18 cellular contexts compared by ENCODE assay signal in genomic region chr6:30548375-30548774, GRCh38. TPM values are rescaled to one million over a fixed set of nuclear protein-coding genes. Genes with fewer than 3 reads are reported as not detected.
DNase-seq lines count a peak whose midpoint lies in the region; ATAC-seq and TF ChIP-seq lines count a peak whose summit lies in the region.
"Had no signal": no experiment of that assay in that cellular context is flagged by ENCODE, and none has a peak within 500 bp of the region (broad histone marks: within the 10 kb centered on the region; RNA-seq: fewer than 3 reads in every experiment).

No MANE protein-coding gene starts in this region.

- H3K27me3 Mint-ChIP-seq in activated CD4-positive, alpha-beta T cell treated with anti-CD3 and anti-CD28 coated beads for 36 hours = no peaks in the 10 kb centered on the region
- H3K27me3 Mint-ChIP-seq: effector memory CD8-positive, alpha-beta T cell had no signal

- H3K79me2 ChIP-seq in fibroblast of lung (ENCODE audit: control insufficient read depth, insufficient read depth, low read length) = no peaks in the 10 kb centered on the region

- no peak overlapping the region for H3K4me3 Mint-ChIP-seq in activated CD4-positive, alpha-beta T cell treated with anti-CD3 and anti-CD28 coated beads for 36 hours
- H3K4me3 Mint-ChIP-seq: effector memory CD8-positive, alpha-beta T cell; WTC11 had no signal

- H3K4me1 ChIP-seq in fibroblast of lung (ENCODE audit: control insufficient read depth, extremely low read depth, insufficient read depth, low read length) (no peaks in the 10 kb centered on the region), ovary (ENCODE audit: insufficient read depth) (no peaks in the 10 kb centered on the region), Peyer's patch (no peaks in the 10 kb centered on the region)
- H3K4me1 ChIP-seq: tibial artery had no signal

- TF ChIP-seq POLR2A in ovary (IDR thresholded peaks at IDR 0.05) (no peak), Peyer's patch (IDR thresholded peaks at IDR 0.05) (no peak)

- no peak for DNase-seq in activated CD4-positive, alpha-beta T cell treated with anti-CD3 and anti-CD28 coated beads for 36 hours
- no peak for DNase-seq in activated CD4-positive, alpha-beta T cell treated with anti-CD3 and anti-CD28 coated beads for 1 hour
- DNase-seq in RKO (ENCODE audit: low spot score) (peak; percentile 22), fibroblast of lung (ENCODE audit: low read depth in 2 of 2) (peak; percentile 4 to 88), skeletal muscle cell (ENCODE audit: low read depth) (peak; percentile 75), ovary (no peak), Peyer's patch (no peak), H4 (ENCODE audit: low spot score) (no peak)
- DNase-seq: activated effector memory CD4-positive, alpha-beta T cell treated with Interleukin-2 at 50 U/mL for 16 hours; C1 segment of cervical spinal cord; effector memory CD8-positive, alpha-beta T cell; left colon; NCI-H2029; SHP77; stimulated activated CD4-positive, alpha-beta T cell treated with anti-CD3 and anti-CD28 coated beads, Interleukin-12 subunit alpha, Interleukin-12 subunit beta, amount 100 ng/mL, for 4 hours; tibial artery had no signal

- H3K27me3 ChIP-seq in fibroblast of lung (ENCODE audit: control insufficient read depth, insufficient read depth, low read length) (no peaks in the 10 kb centered on the region), ovary (no peaks in the 10 kb centered on the region), Peyer's patch (no peaks in the 10 kb centered on the region)
- H3K27me3 ChIP-seq: tibial artery had no signal

- POLR2A ChIA-PET in activated CD4-positive, alpha-beta T cell treated with anti-CD3 and anti-CD28 coated beads for 36 hours (lab: Charles Lee) = no interaction called here

- H3K4me3 ChIP-seq in fibroblast of lung (replicated peaks in 1 of 4; ENCODE audit: control extremely low read depth in 1 of 4, insufficient read depth in 1 of 4, low read depth in 3 of 4, low read length in 4 of 4) (no peak overlapping the region), skeletal muscle cell (ENCODE audit: low read depth, low read length) (no peak overlapping the region), ovary (no peak overlapping the region), Peyer's patch (no peak overlapping the region)
- H3K4me3 ChIP-seq: tibial artery had no signal

- no peak for TF ChIP-seq EP300 in ovary (IDR thresholded peaks at IDR 0.05)

- H3K9me3 ChIP-seq in fibroblast of lung (ENCODE audit: control insufficient read depth, insufficient read depth, low read depth, low read length) (no peaks in the 10 kb centered on the region), ovary (no peaks in the 10 kb centered on the region), Peyer's patch (no peaks in the 10 kb centered on the region)
- H3K9me3 ChIP-seq: tibial artery had no signal

- peaks cover 58% of the 10 kb centered on the region for H3K36me3 Mint-ChIP-seq in activated CD4-positive, alpha-beta T cell treated with anti-CD3 and anti-CD28 coated beads for 36 hours (ENCODE audit: low read depth)

- CTCF ChIA-PET in activated CD4-positive, alpha-beta T cell treated with anti-CD3 and anti-CD28 coated beads for 36 hours (lab: Charles Lee) = interaction anchor here (0.7 to 15.2 kb wide), 4 partner anchors 50 to 93 kb away, joined by 3 to 386 read pairs (median 78); no protein-coding TSS in a partner anchor

- H3K4me1 Mint-ChIP-seq in activated CD4-positive, alpha-beta T cell treated with anti-CD3 and anti-CD28 coated beads for 36 hours = peaks cover 14% of the 10 kb centered on the region
- H3K4me1 Mint-ChIP-seq: WTC11 had no signal

- H3K27ac ChIP-seq in fibroblast of lung (ENCODE audit: insufficient read depth, low read length) (peak overlapping the region; percentile 36), ovary (no peak overlapping the region), Peyer's patch (no peak overlapping the region)
- H3K27ac ChIP-seq: 22Rv1, tibial artery had no signal

- intact Hi-C loops in activated CD4-positive, alpha-beta T cell treated with anti-CD3 and anti-CD28 coated beads for 36 hours (cut with DNase I, micrococcal nuclease) = loop anchor here in 1 of 2 experiments (1.0 kb wide), 1 partner anchor 10 kb away; no protein-coding TSS in a partner anchor
- intact Hi-C loops in ovary (cut with DNase I) = loop anchor here in 3 of 4 donors (5.0 to 10.0 kb wide), 4 partner anchors 66 to 536 kb away; partner anchors contain the start of gene DHX16 (in 1 of the 3)

- peaks cover 28% of the 10 kb centered on the region for H3K36me3 ChIP-seq in fibroblast of lung (ENCODE audit: control insufficient read depth, insufficient read depth, low read length)
- no peaks in the 10 kb centered on the region for H3K36me3 ChIP-seq in ovary
- H3K36me3 ChIP-seq in Peyer's patch = peaks cover 0 to 62% (median 0%) of the 10 kb centered on the region in 3 donors

- WGBS in ovary, 3 donors = 37 to 49% (median 46%) methylated on average over 2 of the region's 2 CpGs

- no peak overlapping the region for H3K9ac ChIP-seq in fibroblast of lung (ENCODE audit: insufficient read depth, low read length)

- H3K9me3 Mint-ChIP-seq in activated CD4-positive, alpha-beta T cell treated with anti-CD3 and anti-CD28 coated beads for 36 hours (ENCODE audit: low read depth) = no peaks in the 10 kb centered on the region
- H3K9me3 Mint-ChIP-seq: effector memory CD8-positive, alpha-beta T cell; WTC11 had no signal

- H3K4me2 ChIP-seq in fibroblast of lung (ENCODE audit: extremely low read depth, insufficient read depth, low read length) = no peak overlapping the region

- H3K27ac Mint-ChIP-seq in activated CD4-positive, alpha-beta T cell treated with anti-CD3 and anti-CD28 coated beads for 36 hours = peak overlapping the region; percentile 68
- H3K27ac Mint-ChIP-seq: WTC11 had no signal

- no peaks in the 10 kb centered on the region for H4K20me1 ChIP-seq in fibroblast of lung (ENCODE audit: control insufficient read depth, extremely low read depth, insufficient read depth, low read length)

- no peak overlapping the region for H2AFZ ChIP-seq in fibroblast of lung (ENCODE audit: low read length)

- TF ChIP-seq CTCF in fibroblast of lung (conservative IDR thresholded peaks at IDR 0.05 in 1 of 2, IDR thresholded peaks at IDR 0.05 in 1 of 2; ENCODE audit: low read depth in 1 of 2, low read length in 2 of 2) = no peak
- no peak for TF ChIP-seq CTCF in ovary (IDR thresholded peaks at IDR 0.05)
- TF ChIP-seq CTCF in Peyer's patch (IDR thresholded peaks at IDR 0.05) = no peak

- no peak for ATAC-seq in activated CD4-positive, alpha-beta T cell treated with anti-CD3 and anti-CD28 coated beads for 36 hours
- ATAC-seq: effector memory CD8-positive, alpha-beta T cell; left colon; WTC11 had no signal

RNA-seq across cellular contexts. Expression of gene GNL1, which starts 7.9 kb away (rescaled TPM):
- total RNA-seq in activated CD4-positive, alpha-beta T cell treated with anti-CD3 and anti-CD28 coated beads for 36 hours = 100 to 1,000 TPM in 1 of 2 experiments, 10 to 100 TPM in 1; 91.3 to 104 TPM
- total RNA-seq in fibroblast of lung (50.1 and 67.0 TPM in 2 replicates), ovary (100 to 1,000 TPM in 4 of 7 donors, 10 to 100 TPM in 3; 42.4 to 128 (median 103) TPM), Peyer's patch (10 to 100 TPM; 26.6 to 40.4 (median 33.8) TPM)
- polyA plus RNA-seq in fibroblast of lung (33.4 and 35.2 TPM in 2 replicates), ovary (10 to 100 TPM; 77.8 to 80.4 TPM)
- polyA plus RNA-seq in fibroblast of lung (2012) = 57.9 and 66.9 TPM in 2 replicates
- 67.2 and 135 TPM in 2 replicates for polyA minus RNA-seq in fibroblast of lung (ENCODE audit: low replicate concordance)
- total RNA-seq in H4 (2014; rRNA removed; shearing (Covaris generic)) = 42.1 and 56.7 TPM in 2 replicates

RNA-seq across cellular contexts. Expression of gene PRR3, which starts 8.7 kb away (rescaled TPM):
- 10 to 100 TPM; 29.4 to 45.8 TPM for total RNA-seq in activated CD4-positive, alpha-beta T cell treated with anti-CD3 and anti-CD28 coated beads for 36 hours
- total RNA-seq in fibroblast of lung = 5.1 and 6.6 TPM in 2 replicates
- 19.0 and 23.2 TPM in 2 replicates for polyA plus RNA-seq in fibroblast of lung
- polyA plus RNA-seq in fibroblast of lung (2012) = 11.1 and 12.7 TPM in 2 replicates
- polyA minus RNA-seq in fibroblast of lung (ENCODE audit: low replicate concordance) = 29.1 and 35.8 TPM in 2 replicates
- 10 to 100 TPM in 6 of 7 donors, 1 to 10 TPM in 1; 8.6 to 35.0 (median 20.9) TPM for total RNA-seq in ovary
- polyA plus RNA-seq in ovary = 10 to 100 TPM; 19.0 to 29.6 TPM
- total RNA-seq in Peyer's patch = 1 to 10 TPM; 1.7 to 9.0 (median 4.8) TPM
- total RNA-seq in H4 (2014; rRNA removed; shearing (Covaris generic)) = 17.9 and 25.4 TPM in 2 replicates

RNA-seq across cellular contexts. Expression of gene ABCF1, which starts 22.9 kb away (rescaled TPM):
- 100 to 1,000 TPM in 1 of 2 experiments, 10 to 100 TPM in 1; 100.0 to 105 TPM for total RNA-seq in activated CD4-positive, alpha-beta T cell treated with anti-CD3 and anti-CD28 coated beads for 36 hours
- total RNA-seq in fibroblast of lung = 35.5 and 37.2 TPM in 2 replicates
- 49.2 and 62.6 TPM in 2 replicates for polyA plus RNA-seq in fibroblast of lung
- polyA plus RNA-seq in fibroblast of lung (2012) = 74.7 and 79.2 TPM in 2 replicates
- polyA minus RNA-seq in fibroblast of lung (ENCODE audit: low replicate concordance) = 81.9 and 133 TPM in 2 replicates
- total RNA-seq in ovary = 10 to 100 TPM; 16.3 to 50.5 (median 36.0) TPM
- polyA plus RNA-seq in ovary = 10 to 100 TPM; 18.8 to 60.6 TPM
- total RNA-seq in Peyer's patch = 100 to 1,000 TPM in 1 of 4 donors, 10 to 100 TPM in 3; 38.6 to 328 (median 45.2) TPM
- 30.7 and 46.7 TPM in 2 replicates for total RNA-seq in H4 (2014; rRNA removed; shearing (Covaris generic))

RNA-seq across cellular contexts. Expression of gene HLA-E, which starts 59.1 kb away (rescaled TPM):
- 100 to 1,000 TPM; 451 to 502 TPM for total RNA-seq in activated CD4-positive, alpha-beta T cell treated with anti-CD3 and anti-CD28 coated beads for 36 hours
- total RNA-seq in fibroblast of lung = 213 and 254 TPM in 2 replicates
- polyA plus RNA-seq in fibroblast of lung = 115 and 183 TPM in 2 replicates
- polyA plus RNA-seq in fibroblast of lung (2012) = 135 and 197 TPM in 2 replicates
- polyA minus RNA-seq in fibroblast of lung (ENCODE audit: low replicate concordance) = 120 and 170 TPM in 2 replicates
- 100 to 1,000 TPM; 181 to 322 (median 238) TPM for total RNA-seq in ovary
- 100 to 1,000 TPM; 332 to 614 TPM for polyA plus RNA-seq in ovary
- 100 to 1,000 TPM; 313 to 404 (median 383) TPM for total RNA-seq in Peyer's patch
- total RNA-seq in H4 (2014; rRNA removed; shearing (Covaris generic)) = 82.8 and 95.1 TPM in 2 replicates

Comparison
In these comparisons a context has a peak if more than half of its experiments do, and no peak if none do; other contexts are left out.
1. DNase-seq: peak in RKO (single experiment), fibroblast of lung (2 of 2) and skeletal muscle cell (single experiment); none in activated CD4-positive, alpha-beta T cell treated with anti-CD3 and anti-CD28 coated beads for 36 hours (single experiment), activated CD4-positive, alpha-beta T cell treated with anti-CD3 and anti-CD28 coated beads for 1 hour (single experiment), ovary (0 of 5), Peyer's patch (0 of 3) and H4 (single experiment).